ENCODE assay signal across 8 cellular contexts in the genomic region with DNA sequence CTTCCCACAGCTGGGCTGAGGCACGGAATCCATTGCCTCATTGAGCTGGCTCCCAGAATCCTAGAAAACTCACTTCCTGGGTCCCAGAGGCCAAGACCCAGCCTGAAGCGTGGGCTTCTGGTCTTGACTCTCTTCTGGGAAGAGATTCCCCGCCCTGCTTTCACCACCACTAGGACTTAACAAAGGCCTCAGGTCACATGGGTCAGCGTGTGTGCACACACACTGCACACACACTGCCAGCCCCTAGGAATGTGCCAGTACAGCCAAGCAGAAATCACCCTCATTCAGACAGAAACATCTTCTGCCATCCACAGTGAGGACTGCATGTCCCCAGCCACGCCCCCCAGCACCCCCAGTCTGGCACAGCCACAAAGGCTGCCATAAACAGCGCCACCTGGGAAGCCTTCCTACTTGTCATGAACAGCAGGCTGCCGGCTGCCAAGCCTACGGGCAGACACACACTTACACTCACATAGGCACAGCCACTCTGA.
DNase-seq lines count a peak whose midpoint lies in the region; ATAC-seq, FAIRE-seq and TF ChIP-seq lines count a peak whose summit lies in the region.

No MANE protein-coding gene starts in this region.

- H3K27ac ChIP-seq in breast epithelium (peak overlapping the region; percentile 88 to 94), kidney (ENCODE audit: low read depth in 2 of 2, low read length in 2 of 2) (peak overlapping the region; percentile 23 to 45)

- H3K9me3 ChIP-seq in breast epithelium (no peaks in the 10 kb centered on the region), kidney (ENCODE audit: control insufficient read depth in 1 of 2, low read length in 2 of 2) (no peaks in the 10 kb centered on the region)

- H3K27me3 ChIP-seq in breast epithelium = no peaks in the 10 kb centered on the region

- H3K4me3 ChIP-seq in Jurkat, Clone E6-1 (ENCODE audit: low read length) = no peak overlapping the region
- H3K4me3 ChIP-seq in breast epithelium (no peak overlapping the region), kidney (ENCODE audit: low read length in 2 of 2) (no peak overlapping the region)

- DNase-seq in Jurkat, Clone E6-1 (ENCODE audit: low read depth, low spot score) = peak; percentile 5
- DNase-seq in breast epithelium (ENCODE audit: low spot score in 2 of 2) (peak in 1 of 2 donors; percentile 95), kidney (peak; percentile 85), stromal cell of bone marrow (ENCODE audit: low read depth) (peak; percentile 64), LoVo (ENCODE audit: low spot score) (no peak)
- DNase-seq in activated T-cell treated with anti-CD3 and anti-CD28 coated beads, Interleukin-2, amount 50 U/mL, for 1 hour = no peak
- DNase-seq in effector CD4-positive, alpha-beta T cell = no peak

- TF ChIP-seq CTCF in breast epithelium (IDR thresholded peaks at IDR 0.05) = peak in 2 of 3 donors; percentile 22 to 29
- TF ChIP-seq CTCF in kidney (IDR thresholded peaks at IDR 0.05; ENCODE audit: borderline replicate concordance, extremely low read depth, insufficient read depth) = no peak

- no peak for ATAC-seq in GM21367 (IDR thresholded peaks at IDR 0.05; ENCODE audit: unreplicated experiment)

- H3K9ac ChIP-seq in kidney (ENCODE audit: low read length in 2 of 2) = no peak overlapping the region

- intact Hi-C loops in breast epithelium (cut with DNase I; ENCODE audit: low total_unique reads) (no loop called here), kidney (cut with DNase I) (no loop called here)

- no peak for TF ChIP-seq POLR2A in breast epithelium (IDR thresholded peaks at IDR 0.05)

- peaks cover 0 to 12% of the 10 kb centered on the region in 2 donors for H3K4me1 ChIP-seq in breast epithelium
- peaks cover 29 to 35% of the 10 kb centered on the region in 2 donors for H3K4me1 ChIP-seq in kidney (ENCODE audit: control insufficient read depth in 1 of 2, insufficient read depth in 1 of 2, low read depth in 1 of 2, low read length in 2 of 2)

- H3K36me3 ChIP-seq in breast epithelium (no peaks in the 10 kb centered on the region), kidney (ENCODE audit: control insufficient read depth in 1 of 2, insufficient read depth in 2 of 2, low read length in 2 of 2) (peaks cover 47 to 67% of the 10 kb centered on the region in 2 donors)

- FAIRE-seq in kidney (lab: Jason Lieb, UNC) = no peak

Comparison
In these comparisons a context has a peak if more than half of its experiments do, and no peak if none do; other contexts are left out.
1. DNase-seq: peak in Jurkat, Clone E6-1 (single experiment), kidney (single experiment) and stromal cell of bone marrow (single experiment); none in activated T-cell treated with anti-CD3 and anti-CD28 coated beads, Interleukin-2, amount 50 U/mL, for 1 hour (single experiment), effector CD4-positive, alpha-beta T cell (single experiment) and LoVo (single experiment).